ENCODE assay signal across 8 cellular contexts in the genomic region with DNA sequence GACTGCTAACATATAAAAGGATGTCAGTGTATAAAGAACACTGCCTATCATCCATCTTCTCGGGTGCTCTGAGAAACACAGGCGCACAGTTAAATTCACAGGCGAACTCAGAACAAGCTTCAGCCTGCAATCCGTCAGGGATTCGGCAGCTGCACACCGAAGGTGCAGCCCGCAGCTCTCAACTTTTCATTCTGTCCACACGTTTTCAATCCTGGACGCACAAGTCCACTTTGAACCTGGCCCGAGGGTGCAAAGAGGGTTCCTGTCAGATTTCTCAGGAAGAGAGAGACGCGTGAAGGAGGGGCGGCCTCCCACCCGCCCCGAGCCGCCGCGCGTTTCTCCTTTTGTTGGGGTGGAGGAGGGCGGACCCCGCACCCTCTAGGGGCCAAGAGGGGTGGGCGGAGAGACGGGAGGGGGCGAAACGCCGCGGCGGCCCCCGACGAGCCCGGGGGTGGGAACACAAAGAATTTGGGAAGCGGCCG. TPM values are rescaled to one million over a fixed set of nuclear protein-coding genes. Genes with fewer than 3 reads are reported as not detected.
DNase-seq lines count a peak whose midpoint lies in the region; ATAC-seq and TF ChIP-seq lines count a peak whose summit lies in the region.

No MANE protein-coding gene starts in this region.

- H3K27ac ChIP-seq in HL-60 (replicated peaks) (peak overlapping the region; percentile 54), body of pancreas (peak overlapping the region; percentile 78 to 85 (median 82))

- in situ Hi-C loops in SK-MEL-5 (cut with HindIII; ENCODE audit: low pct_unique_long_range_greater_than_20kb, low sequenced_read_pairs): no loop called here

- H3K27me3 ChIP-seq in HL-60 (ENCODE audit: insufficient read depth, poor library complexity, severe bottlenecking) (no peaks in the 10 kb centered on the region), body of pancreas (no peaks in the 10 kb centered on the region)

- peak; percentile 52 for DNase-seq in EH (ENCODE audit: low read depth)
- peak in 1 of 2 experiments; percentile 28 for DNase-seq in HL-60 (ENCODE audit: low read depth in 1 of 2, low spot score in 1 of 2)
- DNase-seq in SK-MEL-5 (ENCODE audit: low read depth, low spot score): peak; percentile 42
- DNase-seq in body of pancreas: peak in 3 of 4 donors; percentile 18 to 39 (median 21)
- no peak for DNase-seq in skeletal muscle cell (ENCODE audit: low read depth)
- no peak for DNase-seq in NCI-H2081 treated with DMSO at 0.1 percent for 48 hours (lab: John Stamatoyannopoulos, UW)

- H3K9me3 ChIP-seq in body of pancreas (no peaks in the 10 kb centered on the region), iPS-18c (ENCODE audit: control insufficient read depth, insufficient read depth, low read length) (peaks cover 2% of the 10 kb centered on the region)

- peak in 2 of 3 donors; percentile 19 to 29 for TF ChIP-seq POLR2A in body of pancreas (IDR thresholded peaks at IDR 0.05)

- ATAC-seq in GM21390 (IDR thresholded peaks at IDR 0.05; ENCODE audit: unreplicated experiment): peak; percentile 39
- ATAC-seq in body of pancreas: peak; percentile 11

- H3K36me3 ChIP-seq in body of pancreas (replicated peaks in 1 of 2; ENCODE audit: insufficient read depth in 1 of 2, low read depth in 2 of 2): no peaks in the 10 kb centered on the region

- H3K4me1 ChIP-seq in body of pancreas: peaks cover 31% of the 10 kb centered on the region

- no peak for TF ChIP-seq CTCF in HL-60 (IDR thresholded peaks at IDR 0.05; ENCODE audit: insufficient read depth, low read length)
- TF ChIP-seq CTCF in body of pancreas (IDR thresholded peaks at IDR 0.05): no peak

- intact Hi-C loops in body of pancreas (cut with DNase I): no loop called here

- peak overlapping the region; percentile 73 for H3K4me3 ChIP-seq in HL-60 (replicated peaks; ENCODE audit: insufficient read depth, low read length)
- H3K4me3 ChIP-seq in body of pancreas: peak overlapping the region; percentile 74 to 89
- H3K4me3 ChIP-seq in iPS-18c (ENCODE audit: insufficient read depth, low read depth, low read length): peak overlapping the region; percentile 93
- peak overlapping the region; percentile 81 for H3K4me3 ChIP-seq in skeletal muscle cell (ENCODE audit: low read depth, low read length)

- WGBS in body of pancreas, 2 donors: 1% methylated on average over 23 to 33 of the region's 33 CpGs

RNA-seq across cellular contexts. Expression of gene DOCK7, which starts 0.7 kb away (rescaled TPM):
- 87.2 and 109 TPM in 2 replicates for total RNA-seq in SK-MEL-5 (2014; rRNA removed; shearing (Covaris generic))
- 48.4 and 54.4 TPM in 2 replicates for polyA plus RNA-seq in SK-MEL-5 (2015; cell fraction: cytosol; rRNA removed)
- polyA plus RNA-seq in SK-MEL-5 (2015; cell fraction: nucleus; rRNA removed): 48.3 and 84.2 TPM in 2 replicates
- 10 to 100 TPM; 31.6 to 32.0 TPM for total RNA-seq in body of pancreas

Comparison
In these comparisons a context has a peak if more than half of its experiments do, and no peak if none do; other contexts are left out.
1. DNase-seq: peak in EH (single experiment), SK-MEL-5 (single experiment) and body of pancreas (3 of 4); none in skeletal muscle cell (single experiment) and NCI-H2081 treated with DMSO at 0.1 percent for 48 hours (single experiment).
2. Peak in every context shown above with its lines, with median percentiles within 50 percentile points of each other: H3K4me3 ChIP-seq.